In the genomic region with DNA sequence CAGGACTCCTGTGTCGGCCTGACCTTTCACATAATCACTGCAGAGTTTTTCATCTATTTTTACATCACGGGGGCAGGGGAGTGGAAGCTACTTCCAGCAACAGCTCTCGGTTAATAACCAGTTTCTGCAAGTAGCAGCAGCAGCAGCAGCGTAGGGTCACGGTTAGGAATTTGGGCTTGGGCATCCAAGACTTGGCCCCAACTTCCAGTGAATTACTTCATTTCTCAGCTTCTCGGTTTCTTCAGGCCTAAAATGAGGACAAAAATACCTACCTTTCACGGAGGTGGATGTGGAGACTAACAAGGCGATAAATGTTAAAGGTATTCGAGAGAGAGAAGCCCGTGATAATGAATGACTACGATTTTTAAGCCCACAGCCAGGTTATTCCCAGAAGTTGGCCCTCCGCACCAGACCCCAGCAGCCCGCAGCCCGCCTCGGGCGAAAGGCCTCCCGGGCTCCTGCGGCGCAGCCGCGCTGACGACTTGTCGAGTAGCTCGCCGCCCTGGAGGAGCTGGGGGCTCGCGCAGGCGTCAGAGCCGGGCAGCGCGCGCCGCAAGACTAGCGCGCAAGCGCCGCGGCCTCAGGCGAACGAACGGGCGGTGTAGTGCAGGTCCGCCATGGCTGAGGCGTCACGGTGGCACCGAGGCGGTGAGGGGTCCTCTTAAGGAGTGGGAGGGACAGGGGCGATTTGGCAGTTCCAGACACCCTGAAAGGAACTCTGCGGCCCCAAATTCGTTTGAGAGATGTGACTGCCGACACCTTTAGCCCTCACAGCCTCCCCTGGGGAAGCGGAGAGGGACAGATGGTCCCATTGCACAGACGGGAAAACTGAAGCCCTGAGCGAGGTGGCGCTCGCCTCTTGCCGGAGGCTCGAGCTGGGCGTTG, we compare ENCODE assay signal across 8 cellular contexts. TPM values are rescaled to one million over a fixed set of nuclear protein-coding genes. Genes with fewer than 3 reads are reported as not detected.
A peak's percentile ranks its signal among the peaks of the same experiment; 100 is the strongest.
DNase-seq lines count a peak whose midpoint lies in the region; TF ChIP-seq lines count a peak whose summit lies in the region.

TSS of gene PKD2L2 (plus strand) at position 583 of the 885 bp plus-strand sequence. CDS start at position 618, 35 bp downstream.

- no peaks in the 10 kb centered on the region for H3K9me3 Mint-ChIP-seq in HFFc6

- peak within 1 kb of the TSS; percentile 80 for H3K4me3 Mint-ChIP-seq in HFFc6

- H3K27ac ChIP-seq in mucosa of rectum (ENCODE audit: low read depth in 2 of 2, low read length in 2 of 2), result peak within 1 kb of the TSS; percentile 54 to 80

- in situ Hi-C loops in ACHN (cut with HindIII; ENCODE audit: low pct_ligation_motif_present, low pct_unique_long_range_greater_than_20kb, low sequenced_read_pairs), result no loop called here

- peak within 1 kb of the TSS; percentile 78; the same call in 1 of the 2 replicates for H3K27ac Mint-ChIP-seq in HFFc6

- H3K9ac ChIP-seq in mucosa of rectum (ENCODE audit: low read depth in 1 of 2, low read length in 2 of 2), result peak within 1 kb of the TSS; percentile 65 to 71

- H3K36me3 Mint-ChIP-seq in HFFc6 (ENCODE audit: low read depth), result no peaks in the 10 kb centered on the region

- H3K4me3 ChIP-seq in epithelial cell of proximal tubule (ENCODE audit: low read depth, low read length) (peak within 1 kb of the TSS; percentile 60), mucosa of rectum (ENCODE audit: low read length in 2 of 2) (peak within 1 kb of the TSS; percentile 59 to 81)

- peaks cover 0 to 2% of the 10 kb centered on the region in 2 donors for H3K4me1 ChIP-seq in mucosa of rectum (ENCODE audit: control insufficient read depth in 2 of 2, insufficient read depth in 2 of 2, low read length in 2 of 2)

- H3K27me3 Mint-ChIP-seq in HFFc6 (ENCODE audit: insufficient read depth), result peaks cover 13% of the 10 kb centered on the region

- H3K36me3 ChIP-seq in mucosa of rectum (ENCODE audit: control insufficient read depth in 2 of 2, insufficient read depth in 2 of 2, low read length in 2 of 2), result no peaks in the 10 kb centered on the region

- TF ChIP-seq CTCF in GM10266 (IDR thresholded peaks at IDR 0.05; ENCODE audit: control insufficient read depth, insufficient read depth, low read depth, missing control alignments) (no peak), HFFc6 (IDR thresholded peaks at IDR 0.05) (no peak), epithelial cell of proximal tubule (conservative IDR thresholded peaks at IDR 0.05; ENCODE audit: low read depth, low read length) (no peak)

- H3K4me1 Mint-ChIP-seq in HFFc6 (ENCODE audit: low read depth), result peaks cover 7% of the 10 kb centered on the region

- no peaks in the 10 kb centered on the region for H3K27me3 ChIP-seq in mucosa of rectum (ENCODE audit: control insufficient read depth in 2 of 2, insufficient read depth in 2 of 2, low read length in 2 of 2)

- H3K9me3 ChIP-seq in mucosa of rectum (ENCODE audit: control insufficient read depth in 2 of 2, low read length in 2 of 2), result no peaks in the 10 kb centered on the region

- DNase-seq in GM10266 (ENCODE audit: extremely low spot score) (peak; percentile 63), HFFc6 (peak; percentile 43), NCI-H510A treated with DMSO at 0.1 percent for 48 hours (lab: John Stamatoyannopoulos, UW) (peak; percentile 22), epithelial cell of proximal tubule (ENCODE audit: low read depth) (peak; percentile 6), ACHN (no peak)
- peak; percentile 73 for DNase-seq in activated CD8-positive, alpha-beta memory T cell treated with anti-CD3 and anti-CD28 coated beads, Interleukin-2, amount 50 U/mL, for 4 hours
- DNase-seq in stimulated activated CD8-positive, alpha-beta memory T cell treated with anti-CD3 and anti-CD28 coated beads, Interleukin-4, amount 100 ng/mL, for 4 hours (ENCODE audit: low read depth in 2 of 2, low spot score in 1 of 2), result peak; percentile 55 to 61

RNA-seq across cellular contexts. Expression of gene PKD2L2, which starts in this region (rescaled TPM):
- not detected for total RNA-seq in HFFc6 (2021; fragmentation: NEBNext Ultra II Directional; extraction: Animal tissue kit (Norgen Biotek cat#: 25700))
- not detected in 2 replicates for total RNA-seq in epithelial cell of proximal tubule

Comparison
In these comparisons a context has a peak if more than half of its experiments do, and no peak if none do; other contexts are left out.
1. Peak in DNase-seq in HFFc6; RNA of the gene not detected or under 1 TPM.
2. Peak in DNase-seq and H3K4me3 ChIP-seq in epithelial cell of proximal tubule; RNA of the gene not detected or under 1 TPM.